In the genomic region with DNA sequence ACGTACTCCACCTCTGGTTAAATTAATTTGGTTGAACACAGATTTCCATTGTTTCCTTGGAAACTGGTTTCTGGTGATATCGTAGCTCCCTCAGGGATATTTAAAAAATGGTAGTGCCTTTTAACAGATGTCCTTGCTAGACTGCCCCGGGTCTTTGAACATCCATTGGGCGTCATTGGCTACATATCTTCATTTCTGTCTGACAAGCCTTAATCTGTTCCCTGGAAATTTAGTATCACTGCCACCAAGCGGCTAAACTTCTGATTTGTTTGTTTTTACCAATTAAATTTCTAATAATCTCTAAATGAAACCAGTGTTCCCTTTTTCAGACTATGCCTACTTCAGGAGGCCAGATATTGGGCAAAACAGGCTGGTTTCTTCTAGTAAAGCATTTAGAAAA, we compare ENCODE assay signal across 12 cellular contexts.
A peak's percentile ranks its signal among the peaks of the same experiment; 100 is the strongest.
DNase-seq lines count a peak whose midpoint lies in the region; ATAC-seq and TF ChIP-seq lines count a peak whose summit lies in the region.
"Had no signal": no experiment of that assay in that cellular context is flagged by ENCODE, and none has a peak within 500 bp of the region (broad histone marks: within the 10 kb centered on the region; RNA-seq: fewer than 3 reads in every experiment).

No MANE protein-coding gene starts in this region.

- DNase-seq in DMS 273 (lab: John Stamatoyannopoulos, UW; ENCODE audit: unreplicated experiment) (peak; percentile 52), NCI-H146 (lab: John Stamatoyannopoulos, UW) (peak; percentile 68), adrenal gland (peak in 6 of 7 donors; percentile 17 to 82 (median 30)), left lobe of liver (ENCODE audit: low spot score) (no peak), HCEC 1CT (no peak), HuH-7.5 (ENCODE audit: low spot score) (no peak), cerebellar nuclear complex (lab: John Stamatoyannopoulos, UW) (no peak), A172 (ENCODE audit: low spot score) (no peak)
- DNase-seq: activated naive CD4-positive, alpha-beta T cell treated with anti-CD3 and anti-CD28 coated beads, Interleukin-2, amount 50 U/mL, for 16 hours; NCI-H510A treated with DMSO at 0.1 percent for 48 hours; SJCRH30; small intestine had no signal

- no peaks in the 10 kb centered on the region for H3K27me3 ChIP-seq in adrenal gland
- H3K27me3 ChIP-seq: SJCRH30 had no signal

- H3K4me3 ChIP-seq in adrenal gland: no peak overlapping the region
- H3K4me3 ChIP-seq: SJCRH30 had no signal

- TF ChIP-seq CTCF in adrenal gland (IDR thresholded peaks at IDR 0.05): peak in 5 of 6 experiments; percentile 26 to 45 (median 37)

- intact Hi-C loops in adrenal gland (cut with DNase I): no loop called here

- 33 to 42% (median 38%) methylated on average over 5 of the region's 5 CpGs for WGBS in adrenal gland, 4 donors

- H3K27ac ChIP-seq in adrenal gland: no peak overlapping the region
- H3K27ac ChIP-seq: SJCRH30 had no signal

- H3K4me1 ChIP-seq in adrenal gland (replicated peaks in 1 of 2): peaks cover 0 to 27% of the 10 kb centered on the region in 2 donors
- H3K4me1 ChIP-seq: SJCRH30 had no signal

- no peaks in the 10 kb centered on the region for H3K9me3 ChIP-seq in adrenal gland (replicated peaks in 1 of 3)
- H3K9me3 ChIP-seq: SJCRH30 had no signal

- ATAC-seq in left lobe of liver: peak; percentile 57

- H3K36me3 ChIP-seq in adrenal gland (replicated peaks in 1 of 2): no peaks in the 10 kb centered on the region

- no peak for TF ChIP-seq POLR2A in adrenal gland (IDR thresholded peaks at IDR 0.05)

Comparison
In these comparisons a context has a peak if more than half of its experiments do, and no peak if none do; other contexts are left out.
1. DNase-seq: peak in DMS 273 (single experiment), NCI-H146 (single experiment) and adrenal gland (6 of 7); none in left lobe of liver (single experiment), HCEC 1CT (single experiment), HuH-7.5 (single experiment), cerebellar nuclear complex (0 of 2) and A172 (single experiment).